ENCODE assay signal across 24 cellular contexts in genomic region chr9:126526218-126527108, GRCh38.
A peak's percentile ranks its signal among the peaks of the same experiment; 100 is the strongest.
DNase-seq lines count a peak whose midpoint lies in the region; ATAC-seq, FAIRE-seq and TF ChIP-seq lines count a peak whose summit lies in the region.
"Had no signal": no experiment of that assay in that cellular context is flagged by ENCODE, and none has a peak within 500 bp of the region (broad histone marks: within the 10 kb centered on the region; RNA-seq: fewer than 3 reads in every experiment).

No MANE protein-coding gene starts in this region.

- H3K4me1 ChIP-seq in SK-N-SH (ENCODE audit: control insufficient read depth in 1 of 2, insufficient read depth in 2 of 2, low read depth in 1 of 2, low read length in 1 of 2) (peaks cover 0 to 73% of the 10 kb centered on the region in 2 experiments; a peak in 1 of 4 replicates), H1 (replicated peaks in 1 of 4; ENCODE audit: control insufficient read depth in 3 of 4, insufficient read depth in 4 of 4, low read length in 3 of 4) (peaks cover 4 to 11% (median 6%) of the 10 kb centered on the region in 4 experiments; a peak in 5 of 7 replicates), mesenchymal stem cell (ENCODE audit: control insufficient read depth, insufficient read depth, low read depth, low read length) (no peaks in the 10 kb centered on the region)

- H2BK15ac ChIP-seq in H1 (ENCODE audit: low read length) (no peak overlapping the region), mesenchymal stem cell (ENCODE audit: low read depth, poor library complexity, severe bottlenecking) (peak overlapping the region; percentile 49)

- no peak for FAIRE-seq in H1 (lab: Jason Lieb, UNC)
- FAIRE-seq: D721Med, GM12891, HTR-8/SVneo had no signal

- H2AK5ac ChIP-seq in H1 (ENCODE audit: low read depth, low read length): no peak overlapping the region
- H2AK5ac ChIP-seq in mesenchymal stem cell (ENCODE audit: low read length, severe bottlenecking): no peak overlapping the region

- H3K79me1 ChIP-seq in H1 (ENCODE audit: low read depth, low read length) (no peaks in the 10 kb centered on the region; the same call in 1 of the 2 replicates), mesenchymal stem cell (replicated peaks; ENCODE audit: low read length, poor library complexity, severe bottlenecking) (no peaks in the 10 kb centered on the region)

- TF ChIP-seq RAD21 in SK-N-SH (IDR thresholded peaks at IDR 0.05; ENCODE audit: low read length) (no peak), H1 (IDR thresholded peaks at IDR 0.05 in 1 of 2, conservative IDR thresholded peaks at IDR 0.05 in 1 of 2; ENCODE audit: low read depth in 2 of 2, low read length in 2 of 2) (no peak)

- no peaks in the 10 kb centered on the region for H3K23me2 ChIP-seq in H1 (ENCODE audit: low read depth, low read length)

- H3K4me1 Mint-ChIP-seq in stimulated activated effector memory CD8-positive, alpha-beta T cell treated with anti-CD3 and anti-CD28 coated beads, Interleukin-12 subunit alpha, Interleukin-12 subunit beta, amount 100 ng/mL, for 72 hours: peaks cover 37% of the 10 kb centered on the region
- peaks cover 23% of the 10 kb centered on the region for H3K4me1 Mint-ChIP-seq in activated CD4-positive, alpha-beta memory T cell treated with anti-CD3 and anti-CD28 coated beads for 36 hours (ENCODE audit: low read depth)

- no peak for TF ChIP-seq POLR2A in H1 (IDR thresholded peaks at IDR 0.05; ENCODE audit: control extremely low read depth in 1 of 2, low read depth in 2 of 2, low read length in 2 of 2)

- H3K9me2 ChIP-seq in SK-N-SH: no peaks in the 10 kb centered on the region

- intact Hi-C loops in left colon (cut with DNase I, micrococcal nuclease): no loop called here
- intact Hi-C loops in activated CD4-positive, alpha-beta memory T cell treated with anti-CD3 and anti-CD28 coated beads for 36 hours (cut with micrococcal nuclease): no loop called here

- H3K18ac ChIP-seq in H1 (ENCODE audit: extremely low read depth, low read length) (no peak overlapping the region), mesenchymal stem cell (ENCODE audit: low read depth in 1 of 2, low read length in 2 of 2) (no peak overlapping the region)

- peak overlapping the region; percentile 86; the same call in 1 of the 2 replicates for H2BK12ac ChIP-seq in H1 (ENCODE audit: low read depth, low read length)
- no peak overlapping the region for H2BK12ac ChIP-seq in mesenchymal stem cell (ENCODE audit: low read length in 2 of 2)

- 0 out of 2 replicates have a peak overlapping the region, but pooled peaks have one; percentile 28 for H4K8ac ChIP-seq in H1 (ENCODE audit: extremely low read depth, insufficient read depth, low read length)
- H4K8ac ChIP-seq in mesenchymal stem cell (ENCODE audit: low read length): no peak overlapping the region

- H3K27me3 ChIP-seq in SK-N-SH (ENCODE audit: insufficient read depth) (peaks cover 13% of the 10 kb centered on the region; the same call in 1 of the 2 replicates), H1 (replicated peaks in 1 of 4; ENCODE audit: control insufficient read depth in 3 of 4, extremely low read depth in 1 of 4, insufficient read depth in 3 of 4, low read length in 3 of 4) (peaks cover 0 to 2% (median 0%) of the 10 kb centered on the region in 4 experiments; a peak in 2 of 7 replicates), mesenchymal stem cell (ENCODE audit: control insufficient read depth in 1 of 2, insufficient read depth in 1 of 2, low read length in 2 of 2) (peaks cover 75 to 80% of the 10 kb centered on the region in 2 experiments)
- H3K27me3 ChIP-seq: SJCRH30 had no signal

- H3K23ac ChIP-seq in H1 (ENCODE audit: insufficient read length): no peak overlapping the region
- H3K23ac ChIP-seq in mesenchymal stem cell (ENCODE audit: low read length in 2 of 2): no peak overlapping the region

- H3K36me3 Mint-ChIP-seq in stimulated activated effector memory CD8-positive, alpha-beta T cell treated with anti-CD3 and anti-CD28 coated beads, Interleukin-12 subunit alpha, Interleukin-12 subunit beta, amount 100 ng/mL, for 72 hours: peaks cover 14% of the 10 kb centered on the region
- H3K36me3 Mint-ChIP-seq in activated CD4-positive, alpha-beta memory T cell treated with anti-CD3 and anti-CD28 coated beads for 36 hours: no peaks in the 10 kb centered on the region
- H3K36me3 Mint-ChIP-seq: CD8-positive, alpha-beta memory T cell had no signal

- H3K4ac ChIP-seq in H1 (replicated peaks; ENCODE audit: insufficient read length, low read depth, low read length): no peak overlapping the region
- H3K4ac ChIP-seq in mesenchymal stem cell (ENCODE audit: low read depth in 1 of 2, low read length in 2 of 2): no peak overlapping the region

- peaks cover 8% of the 10 kb centered on the region for H3K27me3 Mint-ChIP-seq in activated CD4-positive, alpha-beta memory T cell treated with anti-CD3 and anti-CD28 coated beads for 36 hours

- H3K27ac Mint-ChIP-seq in stimulated activated effector memory CD8-positive, alpha-beta T cell treated with anti-CD3 and anti-CD28 coated beads, Interleukin-12 subunit alpha, Interleukin-12 subunit beta, amount 100 ng/mL, for 72 hours: peak overlapping the region; percentile 26
- H3K27ac Mint-ChIP-seq in activated CD4-positive, alpha-beta memory T cell treated with anti-CD3 and anti-CD28 coated beads for 36 hours: no peak overlapping the region
- H3K27ac Mint-ChIP-seq: B cell, GM23338 had no signal

- DNase-seq in SK-N-SH: peak; percentile 33
- no peak for DNase-seq in H1 (ENCODE audit: low read depth in 1 of 2, low spot score in 2 of 2)
- no peak for DNase-seq in mesenchymal stem cell
- DNase-seq in stimulated activated effector memory CD8-positive, alpha-beta T cell treated with anti-CD3 and anti-CD28 coated beads, Interleukin-12 subunit alpha, Interleukin-12 subunit beta, amount 100 ng/mL, for 72 hours (ENCODE audit: low spot score in 2 of 2): no peak
- DNase-seq in left colon: no peak
- DNase-seq in activated CD4-positive, alpha-beta memory T cell treated with anti-CD3 and anti-CD28 coated beads for 36 hours: no peak
- DNase-seq in NCI-H1694 (lab: John Stamatoyannopoulos, UW): no peak
- DNase-seq: CD8-positive, alpha-beta memory T cell; DMS79 treated with DMSO at 0.1 percent for 48 hours; NCI-H1436; NCI-H2029 treated with DMSO at 0.1 percent for 48 hours; NCI-H2171 treated with DMSO at 0.1 percent for 48 hours; NCI-H446 treated with DMSO at 0.1 percent for 48 hours; NK-92 treated with Interleukin-12 subunit alpha and Interleukin-12 subunit beta, amount 100 ng/mL, for 24 hours; OCI-M1 had no signal

- TF ChIP-seq CTCF in SK-N-SH (IDR thresholded peaks at IDR 0.05) (no peak), H1 (IDR thresholded peaks at IDR 0.05; ENCODE audit: control extremely low read depth in 1 of 3, insufficient read depth in 1 of 3, low read depth in 1 of 3, low read length in 3 of 3) (no peak)

- H3K9ac ChIP-seq in SK-N-SH (no peak overlapping the region), H1 (replicated peaks in 1 of 4; ENCODE audit: extremely low read depth in 1 of 4, low read depth in 3 of 4, low read length in 3 of 4) (no peak overlapping the region), mesenchymal stem cell (ENCODE audit: low read length) (no peak overlapping the region)

- ATAC-seq in SK-N-SH treated with all-trans-retinoic acid at 6 μM for 48 hours: no peak
- no peak for ATAC-seq in stimulated activated effector memory CD8-positive, alpha-beta T cell treated with anti-CD3 and anti-CD28 coated beads, Interleukin-12 subunit alpha, Interleukin-12 subunit beta, amount 100 ng/mL, for 72 hours
- no peak for ATAC-seq in left colon
- ATAC-seq: GM23338 had no signal

- CTCF ChIA-PET in SK-N-SH (lab: Yijun Ruan, JAX): interaction anchor here (0.7 to 21.2 kb wide), 5 partner anchors 11 to 35 kb away, joined by 3 to 473 read pairs (median 15); no protein-coding TSS in a partner anchor
- CTCF ChIA-PET in H1 (lab: Charles Lee; ENCODE audit: partially characterized antibody): interaction anchor here (1.1 to 24.3 kb wide), 7 partner anchors 10 to 71 kb away, joined by 4 to 343 read pairs (median 6); no protein-coding TSS in a partner anchor
- CTCF ChIA-PET in activated CD4-positive, alpha-beta memory T cell treated with anti-CD3 and anti-CD28 coated beads for 36 hours (lab: Charles Lee): interaction anchor here (1.6 to 2.2 kb wide), 3 partner anchors 11 to 31 kb away, joined by 7 to 8 read pairs (median 8); no protein-coding TSS in a partner anchor

- H4K5ac ChIP-seq in H1 (ENCODE audit: insufficient read length, low read depth, low read length): no peak overlapping the region

- H2BK120ac ChIP-seq in H1 (replicated peaks; ENCODE audit: low read depth, low read length) (no peak overlapping the region), mesenchymal stem cell (ENCODE audit: low read depth, low read length) (no peak overlapping the region)

- no peak overlapping the region for H3K4me2 ChIP-seq in SK-N-SH
- no peak overlapping the region for H3K4me2 ChIP-seq in H1 (ENCODE audit: insufficient read depth in 1 of 2, low read depth in 2 of 2, low read length in 2 of 2)
- no peak overlapping the region for H3K4me2 ChIP-seq in mesenchymal stem cell (ENCODE audit: low read length, poor library complexity, severe bottlenecking)
- H3K4me2 ChIP-seq: GM23338 had no signal

- no peak overlapping the region for H2BK20ac ChIP-seq in H1 (ENCODE audit: low read length)

- H3K4me3 Mint-ChIP-seq in stimulated activated effector memory CD8-positive, alpha-beta T cell treated with anti-CD3 and anti-CD28 coated beads, Interleukin-12 subunit alpha, Interleukin-12 subunit beta, amount 100 ng/mL, for 72 hours: no peak overlapping the region
- H3K4me3 Mint-ChIP-seq in activated CD4-positive, alpha-beta memory T cell treated with anti-CD3 and anti-CD28 coated beads for 36 hours: no peak overlapping the region
- H3K4me3 Mint-ChIP-seq: B cell; CD8-positive, alpha-beta memory T cell; GM23338 had no signal

- TF ChIP-seq EP300 in SK-N-SH (IDR thresholded peaks at IDR 0.05; ENCODE audit: borderline replicate concordance in 1 of 2, low read depth in 1 of 2, low read length in 1 of 2) (no peak), H1 (IDR thresholded peaks at IDR 0.05; ENCODE audit: borderline replicate concordance in 1 of 2, low read depth in 2 of 2, low read length in 2 of 2) (no peak)

- H3K4me3 ChIP-seq in SK-N-SH (ENCODE audit: low read depth in 2 of 2, low read length in 1 of 2) (no peak overlapping the region), H1 (ENCODE audit: extremely low read depth in 1 of 4, insufficient read depth in 2 of 4, low read depth in 3 of 4, low read length in 4 of 4) (no peak overlapping the region), mesenchymal stem cell (ENCODE audit: insufficient read depth in 1 of 2, low read depth in 1 of 2, low read length in 2 of 2) (no peak overlapping the region)
- H3K4me3 ChIP-seq: GM23338, SJCRH30 had no signal

- H3K36me3 ChIP-seq in SK-N-SH (replicated peaks in 1 of 2; ENCODE audit: control insufficient read depth in 1 of 2, insufficient read depth in 2 of 2, low read length in 1 of 2) (no peaks in the 10 kb centered on the region), H1 (ENCODE audit: control insufficient read depth in 2 of 4, insufficient read depth in 4 of 4, low read length in 3 of 4) (no peaks in the 10 kb centered on the region), mesenchymal stem cell (ENCODE audit: control insufficient read depth in 1 of 2, insufficient read depth in 2 of 2, low read depth in 1 of 2, low read length in 2 of 2) (no peaks in the 10 kb centered on the region)
- H3K36me3 ChIP-seq: SJCRH30 had no signal

- POLR2A ChIA-PET in SK-N-SH (lab: Yijun Ruan, JAX) (no interaction called here), H1 (lab: Charles Lee; ENCODE audit: partially characterized antibody) (interaction anchor here (1.4 kb wide), 1 partner anchor 12 kb away, joined by 4 read pairs; no protein-coding TSS in a partner anchor)
- POLR2A ChIA-PET in activated CD4-positive, alpha-beta memory T cell treated with anti-CD3 and anti-CD28 coated beads for 36 hours (lab: Charles Lee): no interaction called here

- no peak overlapping the region for H3K56ac ChIP-seq in H1 (replicated peaks; ENCODE audit: insufficient read length, low read depth, low read length)

- WGBS in SK-N-SH (ENCODE audit: low lambda C conversion rate): 77% methylated on average over 18 of the region's 19 CpGs
- WGBS in H1 (ENCODE audit: extremely low coverage in 1 of 2, insufficient coverage in 1 of 2, insufficient read length in 1 of 2, insufficient replicate concordance in 2 of 2, low coverage in 1 of 2, low lambda C conversion rate in 2 of 2, missing lambda C conversion rate in 1 of 2), 2 experiments: 91% methylated on average over 18 of the region's 19 CpGs; no CpG with 5 or more reads in 1 of the 2 experiments
- 76% methylated on average over 19 of the region's 19 CpGs for WGBS in mesenchymal stem cell

- H4K20me1 ChIP-seq in SK-N-SH (ENCODE audit: insufficient read depth): no peaks in the 10 kb centered on the region
- H4K20me1 ChIP-seq in H1 (replicated peaks in 1 of 2; ENCODE audit: control insufficient read depth in 1 of 2, insufficient read depth in 2 of 2, low read length in 2 of 2): no peaks in the 10 kb centered on the region

- H4K91ac ChIP-seq in H1 (replicated peaks; ENCODE audit: insufficient read length, low read length): no peak overlapping the region
- H4K91ac ChIP-seq in mesenchymal stem cell (ENCODE audit: low read length): no peak overlapping the region

- no peaks in the 10 kb centered on the region for H3K9me3 Mint-ChIP-seq in stimulated activated effector memory CD8-positive, alpha-beta T cell treated with anti-CD3 and anti-CD28 coated beads, Interleukin-12 subunit alpha, Interleukin-12 subunit beta, amount 100 ng/mL, for 72 hours
- no peaks in the 10 kb centered on the region for H3K9me3 Mint-ChIP-seq in activated CD4-positive, alpha-beta memory T cell treated with anti-CD3 and anti-CD28 coated beads for 36 hours
- H3K9me3 Mint-ChIP-seq: CD8-positive, alpha-beta memory T cell; GM23338 had no signal

- H3K9me3 ChIP-seq in SK-N-SH (no peaks in the 10 kb centered on the region), H1 (ENCODE audit: insufficient read depth in 2 of 2, low read depth in 1 of 2, low read length in 1 of 2) (no peaks in the 10 kb centered on the region), mesenchymal stem cell (ENCODE audit: control insufficient read depth, low read length) (no peaks in the 10 kb centered on the region)
- H3K9me3 ChIP-seq: SJCRH30 had no signal

- peak overlapping the region in 1 of 2 experiments; percentile 43; a peak in 1 of 4 replicates for H3K27ac ChIP-seq in SK-N-SH (ENCODE audit: low read depth in 2 of 2, low read length in 1 of 2)
- no peak overlapping the region for H3K27ac ChIP-seq in H1 (ENCODE audit: low read depth, low read length)
- no peak overlapping the region for H3K27ac ChIP-seq in mesenchymal stem cell (ENCODE audit: low read length, poor library complexity, severe bottlenecking)
- H3K27ac ChIP-seq: 22Rv1, HL-60, SJCRH30 had no signal

- no peak overlapping the region for H2AFZ ChIP-seq in SK-N-SH (ENCODE audit: low read depth)
- H2AFZ ChIP-seq in H1 (ENCODE audit: low read length): no peak overlapping the region
- no peak overlapping the region for H2AFZ ChIP-seq in mesenchymal stem cell (ENCODE audit: low read depth, low read length)

- no peaks in the 10 kb centered on the region for H3F3A ChIP-seq in SK-N-SH (replicated peaks; ENCODE audit: insufficient read depth)

- H2BK5ac ChIP-seq in H1 (ENCODE audit: low read depth, low read length): no peak overlapping the region
- H2BK5ac ChIP-seq in mesenchymal stem cell (ENCODE audit: low read depth, low read length, poor library complexity, severe bottlenecking): no peak overlapping the region

- H3K79me2 ChIP-seq in SK-N-SH (ENCODE audit: insufficient read depth): no peaks in the 10 kb centered on the region
- H3K79me2 ChIP-seq in H1 (ENCODE audit: control insufficient read depth in 1 of 2, insufficient read depth in 2 of 2, low read length in 2 of 2): no peaks in the 10 kb centered on the region

- H3K14ac ChIP-seq in H1 (ENCODE audit: insufficient read length): no peak overlapping the region
- no peak overlapping the region for H3K14ac ChIP-seq in mesenchymal stem cell (ENCODE audit: low read length in 2 of 2)
